22 cellular contexts compared by ENCODE assay signal in the genomic region with DNA sequence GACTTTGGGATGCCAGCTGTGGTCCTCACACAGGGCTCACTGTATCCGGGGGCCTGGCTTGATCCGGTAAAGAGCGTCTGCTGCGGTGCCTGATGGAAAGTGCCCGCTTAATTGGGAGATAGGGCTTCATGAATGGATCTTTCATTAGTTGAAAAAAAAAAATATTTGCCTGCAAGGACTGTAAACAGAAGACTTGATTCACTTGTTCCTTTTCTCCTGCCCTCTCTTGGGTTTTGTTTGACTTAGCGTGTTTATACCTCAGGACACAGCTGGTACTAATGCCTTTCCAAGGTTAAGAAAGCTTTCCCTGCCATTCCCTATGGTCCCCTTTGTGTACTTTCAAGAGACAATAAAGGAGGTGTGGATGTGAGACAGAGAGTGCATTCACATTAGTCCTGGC.
"Had no signal": no experiment of that assay in that cellular context is flagged by ENCODE, and none has a peak within 500 bp of the region (broad histone marks: within the 10 kb centered on the region; RNA-seq: fewer than 3 reads in every experiment).

No MANE protein-coding gene starts in this region.

- H3K4me1 ChIP-seq: vagina had no signal

- H3K36me3 ChIP-seq: ascending aorta, brain microvascular endothelial cell, gastrocnemius medialis, transverse colon, vagina had no signal

- H3K27ac Mint-ChIP-seq: activated naive CD4-positive, alpha-beta T cell treated with anti-CD3 and anti-CD28 coated beads, Interleukin-2, amount 50 U/mL, for 24 hours; effector memory CD8-positive, alpha-beta T cell; memory B cell; progenitor cell of endocrine pancreas; T-cell; T-helper 2 cell treated with Interferon-gamma antibody and Interleukin-4, amounts not matched to agents 5 μg/mL and 100 μg/mL, for 36 hours had no signal

- H3K4me1 Mint-ChIP-seq: activated naive CD4-positive, alpha-beta T cell treated with anti-CD3 and anti-CD28 coated beads, Interleukin-2, amount 50 U/mL, for 24 hours had no signal

- ATAC-seq: esophagus mucosa; gastrocnemius medialis; stimulated activated naive CD8-positive, alpha-beta T cell treated with anti-CD3 and anti-CD28 coated beads, Interleukin-15, Interleukin-2, amounts not matched to agents 100 U/mL and 50 U/mL, for 24 hours; T-cell had no signal

- H3K9me3 Mint-ChIP-seq: activated naive CD4-positive, alpha-beta T cell treated with anti-CD3 and anti-CD28 coated beads, Interleukin-2, amount 50 U/mL, for 24 hours; effector memory CD8-positive, alpha-beta T cell; memory B cell had no signal

- DNase-seq: activated CD4-positive, alpha-beta T cell treated with anti-CD3 and anti-CD28 coated beads for 1 hour; activated gamma-delta T cell treated with Interleukin-2 at 50 U/mL for 16 hours; activated T-cell treated with anti-CD3 and anti-CD28 coated beads, Interleukin-2, amount 50 U/mL, for 1 hour; brain microvascular endothelial cell; central memory CD4-positive, alpha-beta T cell; dorsolateral prefrontal cortex; effector memory CD8-positive, alpha-beta T cell; gastrocnemius medialis; islet precursor cell; left cardiac atrium; stimulated activated CD4-positive, alpha-beta T cell treated with anti-CD3 and anti-CD28 coated beads, Interleukin-12 subunit alpha, Interleukin-12 subunit beta, amount 100 ng/mL, for 4 hours; stimulated activated CD4-positive, alpha-beta T cell treated with anti-CD3 and anti-CD28 coated beads, Interleukin-4, amount 100 ng/mL, for 4 hours; stimulated activated naive CD8-positive, alpha-beta T cell treated with anti-CD3 and anti-CD28 coated beads, Interleukin-15, Interleukin-2, amounts not matched to agents 100 U/mL and 50 U/mL, for 24 hours; T-cell; transverse colon had no signal

- H3K4me3 ChIP-seq: ascending aorta, dorsolateral prefrontal cortex, gastrocnemius medialis, transverse colon, vagina had no signal

- H3K27me3 ChIP-seq: ascending aorta, brain microvascular endothelial cell, dorsolateral prefrontal cortex, gastrocnemius medialis, transverse colon, vagina had no signal

- H3K27me3 Mint-ChIP-seq: activated naive CD4-positive, alpha-beta T cell treated with anti-CD3 and anti-CD28 coated beads, Interleukin-2, amount 50 U/mL, for 24 hours; effector memory CD8-positive, alpha-beta T cell; memory B cell; progenitor cell of endocrine pancreas; T-cell had no signal

- H3K27ac ChIP-seq: brain microvascular endothelial cell, gastrocnemius medialis, vagina had no signal

- H3K9me3 ChIP-seq: ascending aorta, gastrocnemius medialis, transverse colon, vagina had no signal

- H3K4me3 Mint-ChIP-seq: activated naive CD4-positive, alpha-beta T cell treated with anti-CD3 and anti-CD28 coated beads, Interleukin-2, amount 50 U/mL, for 24 hours; effector memory CD8-positive, alpha-beta T cell; memory B cell; T-cell; T-helper 2 cell treated with Interferon-gamma antibody and Interleukin-4, amounts not matched to agents 5 μg/mL and 100 μg/mL, for 36 hours had no signal
